8 cellular contexts compared by ENCODE assay signal in genomic region chr11:65116370-65117205, GRCh38. TPM values are rescaled to one million over a fixed set of nuclear protein-coding genes. Genes with fewer than 3 reads are reported as not detected.
DNase-seq lines count a peak whose midpoint lies in the region; ATAC-seq and TF ChIP-seq lines count a peak whose summit lies in the region.

No MANE protein-coding gene starts in this region.

- peaks cover 65% of the 10 kb centered on the region for H3K4me1 Mint-ChIP-seq in activated naive CD4-positive, alpha-beta T cell treated with anti-CD3 and anti-CD28 coated beads for 36 hours (ENCODE audit: low read depth)

- peak overlapping the region; percentile 80 for H3K4me2 ChIP-seq in OCI-LY1 (ENCODE audit: low read length)

- H3K9me3 ChIP-seq in OCI-LY1 (ENCODE audit: low read length): no peaks in the 10 kb centered on the region
- no peaks in the 10 kb centered on the region for H3K9me3 ChIP-seq in left ventricle myocardium inferior (replicated peaks)

- CTCF ChIA-PET in activated naive CD4-positive, alpha-beta T cell treated with anti-CD3 and anti-CD28 coated beads for 36 hours (lab: Charles Lee): interaction anchor here (0.7 to 2.7 kb wide), 6 partner anchors 15 to 325 kb away, joined by 3 to 14 read pairs (median 4); partner anchors contain the start of gene ARL2

- ATAC-seq in sciatic nerve: no peak

- H3K4me3 ChIP-seq in OCI-LY1 (ENCODE audit: low read depth, low read length, poor library complexity, severe bottlenecking): peak overlapping the region; percentile 70
- peak overlapping the region; percentile 96 for H3K4me3 ChIP-seq in left ventricle myocardium inferior

- no peak overlapping the region for H2AFZ ChIP-seq in OCI-LY1 (ENCODE audit: low read length)

- H3K9me3 Mint-ChIP-seq in activated naive CD4-positive, alpha-beta T cell treated with anti-CD3 and anti-CD28 coated beads for 36 hours: no peaks in the 10 kb centered on the region

- no peaks in the 10 kb centered on the region for H3K27me3 Mint-ChIP-seq in activated naive CD4-positive, alpha-beta T cell treated with anti-CD3 and anti-CD28 coated beads for 36 hours (ENCODE audit: low read depth)

- H3K36me3 ChIP-seq in OCI-LY1 (ENCODE audit: insufficient read depth, low read length) (peaks cover 67% of the 10 kb centered on the region), left ventricle myocardium inferior (peaks cover 47% of the 10 kb centered on the region)

- peaks cover 61% of the 10 kb centered on the region for H3K4me1 ChIP-seq in OCI-LY1 (ENCODE audit: insufficient read depth, low read length, severe bottlenecking)
- H3K4me1 ChIP-seq in left ventricle myocardium inferior: peaks cover 79% of the 10 kb centered on the region

- DNase-seq in DMS 273 (lab: John Stamatoyannopoulos, UW; ENCODE audit: unreplicated experiment) (peak; percentile 53), DMS 273 treated with DMSO at 0.1 percent for 48 hours (lab: John Stamatoyannopoulos, UW) (no peak), left ventricle myocardium inferior (no peak), sciatic nerve (ENCODE audit: low spot score) (peak; percentile 67), GM19240 (ENCODE audit: insufficient read length, low spot score) (no peak), cerebellar cortex (ENCODE audit: low spot score) (no peak)
- peak; percentile 68 for DNase-seq in activated naive CD4-positive, alpha-beta T cell treated with anti-CD3 and anti-CD28 coated beads for 36 hours

- no peaks in the 10 kb centered on the region for H3K9me2 ChIP-seq in OCI-LY1 (ENCODE audit: low read depth, low read length)

- no peaks in the 10 kb centered on the region for H4K20me1 ChIP-seq in OCI-LY1 (ENCODE audit: insufficient read depth, low read length)

- H3K27ac ChIP-seq in OCI-LY1 (ENCODE audit: low read depth, low read length, poor library complexity, severe bottlenecking) (peak overlapping the region; percentile 85), left ventricle myocardium inferior (replicated peaks) (peak overlapping the region; percentile 89)

- peak overlapping the region; percentile 87 for H3K4me3 Mint-ChIP-seq in activated naive CD4-positive, alpha-beta T cell treated with anti-CD3 and anti-CD28 coated beads for 36 hours

- intact Hi-C loops in activated naive CD4-positive, alpha-beta T cell treated with anti-CD3 and anti-CD28 coated beads for 36 hours (cut with micrococcal nuclease): loop anchor here (1.0 to 5.0 kb wide), 9 partner anchors 18 to 338 kb away; partner anchors contain the start of genes ATG2A, CDCA5, MAJIN and SF1
- intact Hi-C loops in left ventricle myocardium inferior (cut with micrococcal nuclease): no loop called here
- intact Hi-C loops in sciatic nerve (cut with DNase I): loop anchor here (10.0 kb wide), 2 partner anchors 102 to 192 kb away; partner anchors contain the start of genes ARL2 and PPP2R5B

- peaks cover 11% of the 10 kb centered on the region; the same call in 1 of the 2 replicates for H3K79me2 ChIP-seq in OCI-LY1 (ENCODE audit: insufficient read depth, low read length)

- H3K36me3 Mint-ChIP-seq in activated naive CD4-positive, alpha-beta T cell treated with anti-CD3 and anti-CD28 coated beads for 36 hours (ENCODE audit: low read depth): peaks cover 29% of the 10 kb centered on the region

- H3K27me3 ChIP-seq in OCI-LY1 (ENCODE audit: insufficient read depth, low read length) (no peaks in the 10 kb centered on the region), left ventricle myocardium inferior (ENCODE audit: low read depth) (no peaks in the 10 kb centered on the region)

- H3K27ac Mint-ChIP-seq in activated naive CD4-positive, alpha-beta T cell treated with anti-CD3 and anti-CD28 coated beads for 36 hours: peak overlapping the region; percentile 87

- peak overlapping the region; percentile 92 for H3K9ac ChIP-seq in OCI-LY1 (ENCODE audit: low read length)

- H3F3A ChIP-seq in OCI-LY1 (ENCODE audit: insufficient read depth, low read length): 0 out of 2 replicates have a peak, but pooled peaks cover 5% of the 10 kb centered on the region

- no peak for TF ChIP-seq CTCF in OCI-LY1 (IDR thresholded peaks at IDR 0.05; ENCODE audit: low read length)
- no peak for TF ChIP-seq CTCF in left ventricle myocardium inferior (IDR thresholded peaks at IDR 0.05; ENCODE audit: borderline replicate concordance)

RNA-seq across cellular contexts. Expression of gene ZNHIT2, which starts 0.9 kb away (rescaled TPM):
- 1 to 10 TPM; 5.6 to 6.1 TPM for total RNA-seq in activated naive CD4-positive, alpha-beta T cell treated with anti-CD3 and anti-CD28 coated beads for 36 hours
- 6.1 TPM for total RNA-seq in left ventricle myocardium inferior
- 6.8 TPM for total RNA-seq in sciatic nerve

RNA-seq across cellular contexts. Expression of gene TM7SF2, which starts 4.9 kb away (rescaled TPM):
- 10 to 100 TPM; 10.9 to 11.9 TPM for total RNA-seq in activated naive CD4-positive, alpha-beta T cell treated with anti-CD3 and anti-CD28 coated beads for 36 hours
- total RNA-seq in left ventricle myocardium inferior (56.7 TPM), sciatic nerve (18.2 TPM)

RNA-seq across cellular contexts. Expression of gene FAU, which starts 5.3 kb away (rescaled TPM):
- total RNA-seq in activated naive CD4-positive, alpha-beta T cell treated with anti-CD3 and anti-CD28 coated beads for 36 hours: 1,000 to 10,000 TPM; 1,272 to 1,294 TPM
- total RNA-seq in left ventricle myocardium inferior: 629 TPM
- total RNA-seq in sciatic nerve: 722 TPM

RNA-seq across cellular contexts. Expression of gene MRPL49, which starts 5.5 kb away (rescaled TPM):
- 10 to 100 TPM; 49.3 to 51.6 TPM for total RNA-seq in activated naive CD4-positive, alpha-beta T cell treated with anti-CD3 and anti-CD28 coated beads for 36 hours
- 32.1 TPM for total RNA-seq in left ventricle myocardium inferior
- 32.1 TPM for total RNA-seq in sciatic nerve

RNA-seq across cellular contexts. Expression of gene SYVN1, which starts 17.7 kb away (rescaled TPM):
- 10 to 100 TPM; 19.0 to 19.2 TPM for total RNA-seq in activated naive CD4-positive, alpha-beta T cell treated with anti-CD3 and anti-CD28 coated beads for 36 hours
- total RNA-seq in left ventricle myocardium inferior (25.6 TPM), sciatic nerve (75.9 TPM)

Comparison
In these comparisons a context has a peak if more than half of its experiments do, and no peak if none do; other contexts are left out.
1. DNase-seq: peak in DMS 273 (single experiment), activated naive CD4-positive, alpha-beta T cell treated with anti-CD3 and anti-CD28 coated beads for 36 hours (single experiment) and sciatic nerve (single experiment); none in DMS 273 treated with DMSO at 0.1 percent for 48 hours (single experiment), left ventricle myocardium inferior (single experiment), GM19240 (single experiment) and cerebellar cortex (single experiment).